8 cellular contexts compared by ENCODE assay signal in genomic region chr11:14249121-14249963, GRCh38.
A peak's percentile ranks its signal among the peaks of the same experiment; 100 is the strongest.
DNase-seq lines count a peak whose midpoint lies in the region; ATAC-seq and TF ChIP-seq lines count a peak whose summit lies in the region.

No MANE protein-coding gene starts in this region.

- H3K36me3 Mint-ChIP-seq in activated CD4-positive, alpha-beta memory T cell treated with anti-CD3 and anti-CD28 coated beads, Interleukin-2, amount 10 ng/mL, durations not matched to agents 7 days and 5 days (ENCODE audit: low read depth) = no peaks in the 10 kb centered on the region

- peak overlapping the region; percentile 5 for H3K4me3 Mint-ChIP-seq in activated CD4-positive, alpha-beta memory T cell treated with anti-CD3 and anti-CD28 coated beads, Interleukin-2, amount 10 ng/mL, durations not matched to agents 7 days and 5 days

- H3K4me1 ChIP-seq in HEK293 (ENCODE audit: control insufficient read depth, insufficient read depth, low read length) = no peaks in the 10 kb centered on the region

- no peaks in the 10 kb centered on the region for H3K36me3 ChIP-seq in HEK293 (ENCODE audit: control insufficient read depth in 2 of 2, insufficient read depth in 1 of 2, low read length in 2 of 2)

- H3K27me3 Mint-ChIP-seq in activated CD4-positive, alpha-beta memory T cell treated with anti-CD3 and anti-CD28 coated beads, Interleukin-2, amount 10 ng/mL, durations not matched to agents 7 days and 5 days = peaks cover 11% of the 10 kb centered on the region

- H3K27ac Mint-ChIP-seq in activated CD4-positive, alpha-beta memory T cell treated with anti-CD3 and anti-CD28 coated beads, Interleukin-2, amount 10 ng/mL, durations not matched to agents 7 days and 5 days = no peak overlapping the region

- no peak overlapping the region for H3K4me3 ChIP-seq in HEK293 (ENCODE audit: low read depth, low read length)
- H3K4me3 ChIP-seq in dorsolateral prefrontal cortex = peak overlapping the region in 28 of 59 donors; percentile 2 to 47 (median 20)

- H3K27ac ChIP-seq in HEK293 (ENCODE audit: extremely low read depth, low read depth, low read length) = no peak overlapping the region
- H3K27ac ChIP-seq in dorsolateral prefrontal cortex = peak overlapping the region in 21 of 59 donors; percentile 4 to 75 (median 45)

- CTCF ChIA-PET in HEK293 (lab: Yijun Ruan, JAX) = interaction anchor here (0.6 to 3.4 kb wide), 18 partner anchors 10 to 1111 kb away, joined by 3 to 29 read pairs (median 4); no protein-coding TSS in a partner anchor
- CTCF ChIA-PET in activated CD4-positive, alpha-beta memory T cell treated with anti-CD3 and anti-CD28 coated beads, Interleukin-2, amount 10 ng/mL, durations not matched to agents 7 days and 5 days (lab: Charles Lee) = interaction anchor here (0.7 to 4.8 kb wide), 24 partner anchors 9 to 762 kb away, joined by 3 to 27 read pairs (median 4); no protein-coding TSS in a partner anchor

- intact Hi-C loops in dorsolateral prefrontal cortex (cut with DNase I) = loop anchor here (2.0 to 5.0 kb wide), 4 partner anchors 293 to 582 kb away; partner anchors contain the start of gene FAR1 (in 1 of the 2)

- no peak for ATAC-seq in HG03196 (IDR thresholded peaks at IDR 0.05; ENCODE audit: unreplicated experiment)

- POLR2A ChIA-PET in HEK293 (lab: Yijun Ruan, JAX) = no interaction called here
- POLR2A ChIA-PET in activated CD4-positive, alpha-beta memory T cell treated with anti-CD3 and anti-CD28 coated beads, Interleukin-2, amount 10 ng/mL, durations not matched to agents 7 days and 5 days (lab: Charles Lee) = interaction anchor here (0.7 kb wide), 1 partner anchor 55 kb away, joined by 3 read pairs; no protein-coding TSS in a partner anchor

- TF ChIP-seq CTCF in HEK293 (tag by site-specific recombination; IDR thresholded peaks at IDR 0.05) (peak; percentile 44; the same call in 1 of the 2 replicates), dorsolateral prefrontal cortex (IDR thresholded peaks at IDR 0.05 in 54 of 56, conservative IDR thresholded peaks at IDR 0.05 in 2 of 56; ENCODE audit: low read depth in 1 of 56, partially characterized antibody in 56 of 56) (peak; percentile 77 to 99 (median 91))

- peaks cover 23% of the 10 kb centered on the region for H3K4me1 Mint-ChIP-seq in activated CD4-positive, alpha-beta memory T cell treated with anti-CD3 and anti-CD28 coated beads, Interleukin-2, amount 10 ng/mL, durations not matched to agents 7 days and 5 days

- peaks cover 0 to 23% (median 0%) of the 10 kb centered on the region in 45 donors for H3K27me3 ChIP-seq in dorsolateral prefrontal cortex

- no peaks in the 10 kb centered on the region for H3K9me3 ChIP-seq in HEK293 (ENCODE audit: control insufficient read depth, insufficient read depth, low read depth, low read length)

- DNase-seq in CMK (ENCODE audit: low read depth) = peak; percentile 7
- peak; percentile 73 for DNase-seq in NCI-H526 treated with DMSO at 0.1 percent for 48 hours (lab: John Stamatoyannopoulos, UW)
- peak; percentile 77 for DNase-seq in activated CD4-positive, alpha-beta memory T cell treated with anti-CD3 and anti-CD28 coated beads, Interleukin-2, amount 10 ng/mL, durations not matched to agents 7 days and 5 days
- DNase-seq in dorsolateral prefrontal cortex = peak in 9 of 10 donors; percentile 39 to 81 (median 57)
- DNase-seq in medulla oblongata (ENCODE audit: extremely low spot score) = peak; percentile 90
- peak; percentile 37 for DNase-seq in stimulated activated CD8-positive, alpha-beta memory T cell treated with anti-CD3 and anti-CD28 coated beads, Interleukin-15, amount 100 ng/mL, for 24 hours (ENCODE audit: low read depth)

- H3K9me3 Mint-ChIP-seq in activated CD4-positive, alpha-beta memory T cell treated with anti-CD3 and anti-CD28 coated beads, Interleukin-2, amount 10 ng/mL, durations not matched to agents 7 days and 5 days = no peaks in the 10 kb centered on the region

TF ChIP-seq in HEK293, 187 proteins besides CTCF, POLR2A, EP300 and RAD21:
- TF ChIP-seq ZNF426 (tag by site-specific recombination; IDR thresholded peaks at IDR 0.05) (no peak), ZNF623 (tag by site-specific recombination; IDR thresholded peaks at IDR 0.05) (no peak), TRIM28 (IDR thresholded peaks at IDR 0.05; ENCODE audit: borderline replicate concordance, low read length) (peak; percentile 41; the same call in 1 of the 2 replicates), ZNF157 (tag by site-specific recombination; IDR thresholded peaks at IDR 0.05) (no peak), HIC1 (tag by site-specific recombination; IDR thresholded peaks at IDR 0.05) (no peak), ZNF121 (tag by site-specific recombination; IDR thresholded peaks at IDR 0.05) (no peak), ZNF558 (tag by site-specific recombination; IDR thresholded peaks at IDR 0.05) (no peak), ZNF114 (tag by site-specific recombination; IDR thresholded peaks at IDR 0.05) (no peak), KLF7 (tag by site-specific recombination; IDR thresholded peaks at IDR 0.05; ENCODE audit: borderline replicate concordance) (no peak), ZNF654 (tag by site-specific recombination; IDR thresholded peaks at IDR 0.05; ENCODE audit: low read depth) (peak; percentile 95), AEBP2 (tag by site-specific recombination; IDR thresholded peaks at IDR 0.05; ENCODE audit: borderline replicate concordance) (no peak)
- TF ChIP-seq, protein P1, sequence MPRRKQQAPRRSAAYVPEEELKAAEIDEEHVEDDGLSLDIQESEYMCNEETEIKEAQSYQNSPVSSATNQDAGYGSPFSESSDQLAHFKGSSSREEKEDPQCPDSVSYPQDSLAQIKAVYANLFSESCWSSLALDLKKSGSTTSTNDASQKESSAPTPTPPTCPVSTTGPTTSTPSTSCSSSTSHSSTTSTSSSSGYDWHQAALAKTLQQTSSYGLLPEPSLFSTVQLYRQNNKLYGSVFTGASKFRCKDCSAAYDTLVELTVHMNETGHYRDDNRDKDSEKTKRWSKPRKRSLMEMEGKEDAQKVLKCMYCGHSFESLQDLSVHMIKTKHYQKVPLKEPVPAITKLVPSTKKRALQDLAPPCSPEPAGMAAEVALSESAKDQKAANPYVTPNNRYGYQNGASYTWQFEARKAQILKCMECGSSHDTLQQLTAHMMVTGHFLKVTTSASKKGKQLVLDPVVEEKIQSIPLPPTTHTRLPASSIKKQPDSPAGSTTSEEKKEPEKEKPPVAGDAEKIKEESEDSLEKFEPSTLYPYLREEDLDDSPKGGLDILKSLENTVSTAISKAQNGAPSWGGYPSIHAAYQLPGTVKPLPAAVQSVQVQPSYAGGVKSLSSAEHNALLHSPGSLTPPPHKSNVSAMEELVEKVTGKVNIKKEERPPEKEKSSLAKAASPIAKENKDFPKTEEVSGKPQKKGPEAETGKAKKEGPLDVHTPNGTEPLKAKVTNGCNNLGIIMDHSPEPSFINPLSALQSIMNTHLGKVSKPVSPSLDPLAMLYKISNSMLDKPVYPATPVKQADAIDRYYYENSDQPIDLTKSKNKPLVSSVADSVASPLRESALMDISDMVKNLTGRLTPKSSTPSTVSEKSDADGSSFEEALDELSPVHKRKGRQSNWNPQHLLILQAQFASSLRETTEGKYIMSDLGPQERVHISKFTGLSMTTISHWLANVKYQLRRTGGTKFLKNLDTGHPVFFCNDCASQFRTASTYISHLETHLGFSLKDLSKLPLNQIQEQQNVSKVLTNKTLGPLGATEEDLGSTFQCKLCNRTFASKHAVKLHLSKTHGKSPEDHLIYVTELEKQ (tag by site-specific recombination; IDR thresholded peaks at IDR 0.05; ENCODE audit: borderline replicate concordance) = no peak

Comparison
In these comparisons a context has a peak if more than half of its experiments do, and no peak if none do; other contexts are left out.
1. DNase-seq: peak in every context shown above with its lines; median percentile 90 in medulla oblongata; 77 in activated CD4-positive, alpha-beta memory T cell treated with anti-CD3 and anti-CD28 coated beads, Interleukin-2, amount 10 ng/mL, durations not matched to agents 7 days and 5 days; 73 in NCI-H526 treated with DMSO at 0.1 percent for 48 hours; 57 in dorsolateral prefrontal cortex; 37 in stimulated activated CD8-positive, alpha-beta memory T cell treated with anti-CD3 and anti-CD28 coated beads, Interleukin-15, amount 100 ng/mL, for 24 hours; 7 in CMK.